Comparison of ENCODE assay signal across 28 cellular contexts in the genomic region with DNA sequence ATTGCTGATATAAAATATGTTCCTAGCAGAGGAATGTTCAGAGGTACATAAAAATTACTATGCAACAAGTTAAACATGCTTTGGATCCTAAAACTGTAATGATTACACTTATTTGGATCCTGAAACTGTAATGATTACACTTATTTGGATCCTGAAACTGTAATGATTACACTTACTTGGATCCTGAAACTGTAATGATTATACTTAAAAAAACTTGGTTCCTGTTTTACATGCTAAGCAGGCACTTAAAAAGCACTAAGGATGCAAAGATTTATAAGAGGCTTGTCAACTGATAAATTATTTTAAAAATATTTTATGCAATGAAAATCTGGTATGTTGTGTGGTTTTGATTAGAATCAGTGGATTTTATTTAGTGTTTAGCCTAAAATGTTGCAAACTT.
"Had no signal": no experiment of that assay in that cellular context is flagged by ENCODE, and none has a peak within 500 bp of the region (broad histone marks: within the 10 kb centered on the region; RNA-seq: fewer than 3 reads in every experiment).

No MANE protein-coding gene starts in this region.

- FAIRE-seq: frontal cortex, islet of Langerhans had no signal

- H3K4me1 ChIP-seq: esophagus squamous epithelium, suprapubic skin, tibial artery, upper lobe of right lung had no signal

- ATAC-seq: activated CD4-positive, CD25-positive, alpha-beta regulatory T cell treated with anti-CD3 and anti-CD28 coated beads, Interleukin-2, amount 50 U/mL, for 24 hours; mucosa of descending colon; natural killer cell treated with Interleukin-12 subunit alpha and Interleukin-12 subunit beta and Interleukin-15 and Interleukin-18, amount 100 ng/mL, for 72 hours; right cardiac atrium; upper lobe of right lung had no signal

- H3K27ac ChIP-seq: esophagus squamous epithelium, left ventricle myocardium inferior, stomach, suprapubic skin, tibial artery, upper lobe of right lung, WERI-Rb-1 had no signal

- DNase-seq: activated CD4-positive, alpha-beta memory T cell treated with anti-CD3 and anti-CD28 coated beads for 36 hours; activated CD4-positive, alpha-beta T cell treated with anti-CD3 and anti-CD28 coated beads for 48 hours; activated CD8-positive, alpha-beta memory T cell treated with anti-CD3 and anti-CD28 coated beads, Interleukin-2, amount 50 U/mL, for 48 hours; activated gamma-delta T cell; activated naive CD4-positive, alpha-beta T cell treated with anti-CD3 and anti-CD28 coated beads, Interleukin-2, amount 50 U/mL, for 16 hours; activated T-cell treated with anti-CD3 and anti-CD28 coated beads, Interleukin-2, amount 50 U/mL, for 24 hours; amygdala; central memory CD4-positive, alpha-beta T cell; esophagus squamous epithelium; left ventricle myocardium inferior; mucosa of descending colon; posterior cingulate gyrus; right cardiac atrium; stimulated activated CD4-positive, alpha-beta T cell treated with anti-CD3 and anti-CD28 coated beads, Interleukin-15, amount 100 ng/mL, for 24 hours; stimulated activated CD4-positive, alpha-beta T cell treated with anti-CD3 and anti-CD28 coated beads, Interleukin-2, amount 100 ng/mL, for 24 hours; stimulated activated naive B cell treated with anti-CD40 and anti-IgM and Interleukin-4, amounts not matched to agents 10 μg/mL and 1 μg/mL and 100 μg/mL, for 72 hours; stomach; T-helper 9 cell; tibial artery; upper lobe of right lung; WERI-Rb-1 had no signal

- H3K9me3 Mint-ChIP-seq: activated CD4-positive, alpha-beta memory T cell treated with anti-CD3 and anti-CD28 coated beads for 36 hours; activated T-cell treated with anti-CD3 and anti-CD28 coated beads, Interleukin-2, amount 50 U/mL, for 24 hours; dendritic cell treated with granulocyte-macrophage colony-stimulating factor and Interleukin-4, amounts not matched to agents 40 ng/mL and 50 ng/mL, for 4 days; natural killer cell treated with Interleukin-12 subunit alpha and Interleukin-12 subunit beta and Interleukin-15 and Interleukin-18, amount 100 ng/mL, for 72 hours; stimulated activated naive B cell treated with anti-CD40 and anti-IgM and Interleukin-4, amounts not matched to agents 10 μg/mL and 1 μg/mL and 100 μg/mL, for 72 hours had no signal

- H3K9me3 ChIP-seq: esophagus squamous epithelium, left ventricle myocardium inferior, mucosa of descending colon, stomach, suprapubic skin, tibial artery, upper lobe of right lung had no signal

- H3K4me3 Mint-ChIP-seq: activated CD4-positive, alpha-beta memory T cell treated with anti-CD3 and anti-CD28 coated beads for 36 hours; activated T-cell treated with anti-CD3 and anti-CD28 coated beads, Interleukin-2, amount 50 U/mL, for 24 hours; dendritic cell treated with granulocyte-macrophage colony-stimulating factor and Interleukin-4, amounts not matched to agents 40 ng/mL and 50 ng/mL, for 4 days; natural killer cell treated with Interleukin-12 subunit alpha and Interleukin-12 subunit beta and Interleukin-15 and Interleukin-18, amount 100 ng/mL, for 72 hours; stimulated activated naive B cell treated with anti-CD40 and anti-IgM and Interleukin-4, amounts not matched to agents 10 μg/mL and 1 μg/mL and 100 μg/mL, for 72 hours had no signal

- H3K4me3 ChIP-seq: esophagus squamous epithelium, left ventricle myocardium inferior, lung, mucosa of descending colon, stomach, suprapubic skin, tibial artery, upper lobe of right lung had no signal

- H3K27me3 Mint-ChIP-seq: activated CD4-positive, alpha-beta memory T cell treated with anti-CD3 and anti-CD28 coated beads for 36 hours; activated T-cell treated with anti-CD3 and anti-CD28 coated beads, Interleukin-2, amount 50 U/mL, for 24 hours; dendritic cell treated with granulocyte-macrophage colony-stimulating factor and Interleukin-4, amounts not matched to agents 40 ng/mL and 50 ng/mL, for 4 days; natural killer cell treated with Interleukin-12 subunit alpha and Interleukin-12 subunit beta and Interleukin-15 and Interleukin-18, amount 100 ng/mL, for 72 hours; stimulated activated naive B cell treated with anti-CD40 and anti-IgM and Interleukin-4, amounts not matched to agents 10 μg/mL and 1 μg/mL and 100 μg/mL, for 72 hours had no signal

- H3K27me3 ChIP-seq: esophagus squamous epithelium, stomach, suprapubic skin, tibial artery, upper lobe of right lung had no signal

- H3K27ac Mint-ChIP-seq: activated CD4-positive, alpha-beta memory T cell treated with anti-CD3 and anti-CD28 coated beads for 36 hours; activated T-cell treated with anti-CD3 and anti-CD28 coated beads, Interleukin-2, amount 50 U/mL, for 24 hours; dendritic cell treated with granulocyte-macrophage colony-stimulating factor and Interleukin-4, amounts not matched to agents 40 ng/mL and 50 ng/mL, for 4 days; natural killer cell treated with Interleukin-12 subunit alpha and Interleukin-12 subunit beta and Interleukin-15 and Interleukin-18, amount 100 ng/mL, for 72 hours; stimulated activated naive B cell treated with anti-CD40 and anti-IgM and Interleukin-4, amounts not matched to agents 10 μg/mL and 1 μg/mL and 100 μg/mL, for 72 hours had no signal

- H3K36me3 ChIP-seq: left ventricle myocardium inferior, suprapubic skin, WERI-Rb-1 had no signal
